In genomic region chr10:68668972-68669371, GRCh38 we compare ENCODE assay signal across 20 cellular contexts. TPM values are rescaled to one million over a fixed set of nuclear protein-coding genes. Genes with fewer than 3 reads are reported as not detected.
DNase-seq lines count a peak whose midpoint lies in the region; ATAC-seq and TF ChIP-seq lines count a peak whose summit lies in the region.
"Had no signal": no experiment of that assay in that cellular context is flagged by ENCODE, and none has a peak within 500 bp of the region (broad histone marks: within the 10 kb centered on the region; RNA-seq: fewer than 3 reads in every experiment).

No MANE protein-coding gene starts in this region.

- no peak for TF ChIP-seq POLR2A in IMR-90 (IDR thresholded peaks at IDR 0.05; ENCODE audit: low read depth, low read length)

- no peak overlapping the region; the same call in 1 of the 2 replicates for H3K4ac ChIP-seq in IMR-90 (ENCODE audit: low read depth, low read length)

- H3K27me3 Mint-ChIP-seq in activated T-cell treated with anti-CD3 and anti-CD28 coated beads, Interleukin-2, amount 50 U/mL, for 72 hours (ENCODE audit: low read depth): no peaks in the 10 kb centered on the region
- H3K27me3 Mint-ChIP-seq in activated T-cell treated with anti-CD3 and anti-CD28 coated beads, Interleukin-2, amount 50 U/mL, for 24 hours: no peaks in the 10 kb centered on the region
- H3K27me3 Mint-ChIP-seq in endothelial cell (ENCODE audit: unreplicated experiment) (no peaks in the 10 kb centered on the region), T-helper 17 cell (no peaks in the 10 kb centered on the region)
- H3K27me3 Mint-ChIP-seq: CD8-positive, alpha-beta memory T cell had no signal

- H3K27me3 ChIP-seq in IMR-90 (ENCODE audit: control insufficient read depth, insufficient read depth, low read length) (no peaks in the 10 kb centered on the region), dorsolateral prefrontal cortex (no peaks in the 10 kb centered on the region)
- H3K27me3 ChIP-seq: BLaER1 had no signal

- H3K4me1 Mint-ChIP-seq in activated T-cell treated with anti-CD3 and anti-CD28 coated beads, Interleukin-2, amount 50 U/mL, for 72 hours (ENCODE audit: low read depth): no peaks in the 10 kb centered on the region
- peaks cover 3% of the 10 kb centered on the region for H3K4me1 Mint-ChIP-seq in activated T-cell treated with anti-CD3 and anti-CD28 coated beads, Interleukin-2, amount 50 U/mL, for 24 hours (ENCODE audit: low read depth)
- H3K4me1 Mint-ChIP-seq in endothelial cell (ENCODE audit: unreplicated experiment) (no peaks in the 10 kb centered on the region), T-helper 17 cell (peaks cover 3% of the 10 kb centered on the region)
- H3K4me1 Mint-ChIP-seq in stimulated activated effector memory CD8-positive, alpha-beta T cell treated with anti-CD3 and anti-CD28 coated beads, Interleukin-12 subunit alpha, Interleukin-12 subunit beta, amount 100 ng/mL, for 72 hours: peaks cover 18% of the 10 kb centered on the region
- H3K4me1 Mint-ChIP-seq: CD14-positive monocyte, GM23338 had no signal

- no peak for TF ChIP-seq CTCF in IMR-90 (conservative IDR thresholded peaks at IDR 0.05; ENCODE audit: low read depth, low read length)
- no peak for TF ChIP-seq CTCF in endothelial cell (IDR thresholded peaks at IDR 0.05; ENCODE audit: unreplicated experiment)
- TF ChIP-seq CTCF in dorsolateral prefrontal cortex (IDR thresholded peaks at IDR 0.05 in 54 of 56, conservative IDR thresholded peaks at IDR 0.05 in 2 of 56; ENCODE audit: low read depth in 1 of 56, partially characterized antibody in 56 of 56): no peak

- no peak for TF ChIP-seq RAD21 in IMR-90 (IDR thresholded peaks at IDR 0.05; ENCODE audit: low read length)

- peak overlapping the region in 1 of 2 experiments; percentile 24; a peak in 1 of 4 replicates for H4K8ac ChIP-seq in IMR-90 (ENCODE audit: low read depth in 2 of 2, low read length in 2 of 2)

- no peak overlapping the region for H2AK5ac ChIP-seq in IMR-90 (ENCODE audit: low read depth, low read length)

- no peak overlapping the region for H3K4me2 ChIP-seq in IMR-90 (ENCODE audit: low read depth, low read length)
- H3K4me2 ChIP-seq: BLaER1, GM23338 had no signal

- no peak overlapping the region for H2AFZ ChIP-seq in IMR-90 (replicated peaks; ENCODE audit: low read length, poor library complexity)
- H2AFZ ChIP-seq: GM23338 had no signal

- ATAC-seq in activated T-cell treated with anti-CD3 and anti-CD28 coated beads, Interleukin-2, amount 50 U/mL, for 72 hours (replicated peaks in 1 of 2): no peak
- no peak for ATAC-seq in IMR-90 (ENCODE audit: low read depth)
- no peak for ATAC-seq in stimulated activated effector memory CD8-positive, alpha-beta T cell treated with anti-CD3 and anti-CD28 coated beads, Interleukin-12 subunit alpha, Interleukin-12 subunit beta, amount 100 ng/mL, for 72 hours
- ATAC-seq in T-helper 17 cell: no peak
- ATAC-seq: GM23338, HepG2 had no signal

- peak overlapping the region; percentile 21; the same call in 1 of the 3 replicates for H2BK15ac ChIP-seq in IMR-90 (ENCODE audit: low read depth, low read length)

- no peak overlapping the region for H3K56ac ChIP-seq in IMR-90 (ENCODE audit: extremely low read depth, insufficient read depth, low read length)

- no peak overlapping the region for H4K5ac ChIP-seq in IMR-90 (ENCODE audit: low read depth, low read length)

- H2BK20ac ChIP-seq in IMR-90 (ENCODE audit: low read depth, low read length): no peak overlapping the region

- H3K9me3 ChIP-seq in IMR-90 (ENCODE audit: control insufficient read depth, insufficient read depth, low read length) (no peaks in the 10 kb centered on the region), T-helper 17 cell (ENCODE audit: control insufficient read depth, low read length, poor library complexity, severe bottlenecking) (no peaks in the 10 kb centered on the region)
- H3K9me3 ChIP-seq: BLaER1 had no signal

- in situ Hi-C loops in IMR-90 (cut with MboI; ENCODE audit: low sequenced_read_pairs): no loop called here

- peaks cover 5% of the 10 kb centered on the region for H3K4me1 ChIP-seq in IMR-90 (ENCODE audit: control insufficient read depth, insufficient read depth, low read length)
- H3K4me1 ChIP-seq: BLaER1 had no signal

- H3K18ac ChIP-seq in IMR-90 (ENCODE audit: low read depth, low read length): no peak overlapping the region

- CTCF ChIA-PET in IMR-90 (lab: Yijun Ruan, JAX): interaction anchor here (0.6 kb wide), 1 partner anchor 271 kb away, joined by 3 read pairs; no protein-coding TSS in a partner anchor

- H3K14ac ChIP-seq in IMR-90 (replicated peaks; ENCODE audit: low read depth, low read length): no peak overlapping the region

- H3K9me3 Mint-ChIP-seq in activated T-cell treated with anti-CD3 and anti-CD28 coated beads, Interleukin-2, amount 50 U/mL, for 72 hours: no peaks in the 10 kb centered on the region
- H3K9me3 Mint-ChIP-seq in activated T-cell treated with anti-CD3 and anti-CD28 coated beads, Interleukin-2, amount 50 U/mL, for 24 hours: no peaks in the 10 kb centered on the region
- no peaks in the 10 kb centered on the region for H3K9me3 Mint-ChIP-seq in endothelial cell (ENCODE audit: unreplicated experiment)
- no peaks in the 10 kb centered on the region for H3K9me3 Mint-ChIP-seq in stimulated activated effector memory CD8-positive, alpha-beta T cell treated with anti-CD3 and anti-CD28 coated beads, Interleukin-12 subunit alpha, Interleukin-12 subunit beta, amount 100 ng/mL, for 72 hours
- H3K9me3 Mint-ChIP-seq: CD14-positive monocyte; CD8-positive, alpha-beta memory T cell; GM23338 had no signal

- intact Hi-C loops in IMR-90 (cut with micrococcal nuclease) (loop anchor here (5.0 kb wide), 1 partner anchor 53 kb away; the partner anchor contains the start of gene CCAR1), dorsolateral prefrontal cortex (cut with DNase I) (no loop called here)

- peaks cover 15% of the 10 kb centered on the region for H3K36me3 ChIP-seq in IMR-90 (ENCODE audit: control insufficient read depth, insufficient read depth, low read length)

- no CpG with 5 or more reads among the region's 4 CpGs for WGBS in IMR-90 (ENCODE audit: extremely low coverage in 2 of 2, insufficient read length in 1 of 2), 2 experiments

- dilution Hi-C loops in IMR-90 (cut with HindIII; ENCODE audit: low sequenced_read_pairs, unreplicated experiment): no loop called here

- H3K79me1 ChIP-seq in IMR-90 (ENCODE audit: low read depth in 1 of 2, low read length in 2 of 2): peaks cover 11 to 24% of the 10 kb centered on the region in 2 experiments; a peak in 3 of 4 replicates

- POLR2A ChIA-PET in IMR-90 (lab: Charles Lee; ENCODE audit: unreplicated experiment): no interaction called here

- H3K27ac Mint-ChIP-seq in activated T-cell treated with anti-CD3 and anti-CD28 coated beads, Interleukin-2, amount 50 U/mL, for 72 hours: peak overlapping the region; percentile 72
- H3K27ac Mint-ChIP-seq in activated T-cell treated with anti-CD3 and anti-CD28 coated beads, Interleukin-2, amount 50 U/mL, for 24 hours: no peak overlapping the region
- H3K27ac Mint-ChIP-seq in endothelial cell (ENCODE audit: unreplicated experiment) (peak overlapping the region; percentile 14), T-helper 17 cell (no peak overlapping the region)
- peak overlapping the region; percentile 87 for H3K27ac Mint-ChIP-seq in stimulated activated effector memory CD8-positive, alpha-beta T cell treated with anti-CD3 and anti-CD28 coated beads, Interleukin-12 subunit alpha, Interleukin-12 subunit beta, amount 100 ng/mL, for 72 hours
- H3K27ac Mint-ChIP-seq: GM23338 had no signal

- 0 out of 2 replicates have a peak, but pooled peaks cover 3% of the 10 kb centered on the region for H3K9me1 ChIP-seq in IMR-90 (ENCODE audit: insufficient read depth, low read length)

- BruUV-seq in IMR-90 (replicated peaks; lab: Mats Ljungman, UMichigan): no TSS peak

- H4K20me1 ChIP-seq in IMR-90 (ENCODE audit: insufficient read depth, low read length): no peaks in the 10 kb centered on the region
- H4K20me1 ChIP-seq: BLaER1 had no signal

- peak overlapping the region; percentile 41; the same call in 1 of the 2 replicates for H4K91ac ChIP-seq in IMR-90 (ENCODE audit: insufficient read depth, low read depth, low read length)

- H3K4me3 ChIP-seq in IMR-90 (ENCODE audit: insufficient read depth, low read depth, low read length) (no peak overlapping the region), dorsolateral prefrontal cortex (no peak overlapping the region)
- H3K4me3 ChIP-seq: BLaER1, GM23338 had no signal

- H3K4me3 Mint-ChIP-seq in activated T-cell treated with anti-CD3 and anti-CD28 coated beads, Interleukin-2, amount 50 U/mL, for 72 hours: no peak overlapping the region
- H3K4me3 Mint-ChIP-seq in activated T-cell treated with anti-CD3 and anti-CD28 coated beads, Interleukin-2, amount 50 U/mL, for 24 hours: no peak overlapping the region
- H3K4me3 Mint-ChIP-seq in endothelial cell (ENCODE audit: unreplicated experiment) (no peak overlapping the region), T-helper 17 cell (no peak overlapping the region)
- H3K4me3 Mint-ChIP-seq in stimulated activated effector memory CD8-positive, alpha-beta T cell treated with anti-CD3 and anti-CD28 coated beads, Interleukin-12 subunit alpha, Interleukin-12 subunit beta, amount 100 ng/mL, for 72 hours: peak overlapping the region; percentile 41
- H3K4me3 Mint-ChIP-seq: CD14-positive monocyte, GM23338 had no signal

- H3K23ac ChIP-seq in IMR-90 (ENCODE audit: low read depth, low read length): no peak overlapping the region

- no peak overlapping the region for H3K9ac ChIP-seq in IMR-90 (ENCODE audit: low read depth, low read length)
- H3K9ac ChIP-seq: BLaER1 had no signal

- H2BK5ac ChIP-seq in IMR-90 (ENCODE audit: low read depth, low read length, poor library complexity, severe bottlenecking): no peak overlapping the region

- no peak overlapping the region for H2AK9ac ChIP-seq in IMR-90 (replicated peaks; ENCODE audit: low read depth, low read length, poor library complexity)

- DNase-seq in activated T-cell treated with anti-CD3 and anti-CD28 coated beads, Interleukin-2, amount 50 U/mL, for 72 hours: no peak
- DNase-seq in activated T-cell treated with anti-CD3 and anti-CD28 coated beads, Interleukin-2, amount 50 U/mL, for 24 hours: no peak
- DNase-seq in IMR-90 (no peak), endothelial cell (ENCODE audit: low spot score) (no peak), NCI-H524 treated with DMSO at 0.1 percent for 48 hours (lab: John Stamatoyannopoulos, UW) (no peak), T-helper 17 cell (no peak), dorsolateral prefrontal cortex (no peak)
- DNase-seq in stimulated activated effector memory CD8-positive, alpha-beta T cell treated with anti-CD3 and anti-CD28 coated beads, Interleukin-12 subunit alpha, Interleukin-12 subunit beta, amount 100 ng/mL, for 72 hours (ENCODE audit: low spot score in 2 of 2): no peak
- DNase-seq: 8988T; CD8-positive, alpha-beta memory T cell; COR-L47; DMS 273 treated with DMSO at 0.1 percent for 48 hours; DMS53; DND-41; EL; H7 had no signal

- no peaks in the 10 kb centered on the region for H3K36me3 Mint-ChIP-seq in activated T-cell treated with anti-CD3 and anti-CD28 coated beads, Interleukin-2, amount 50 U/mL, for 72 hours (ENCODE audit: insufficient read depth in 2 of 2)
- H3K36me3 Mint-ChIP-seq in activated T-cell treated with anti-CD3 and anti-CD28 coated beads, Interleukin-2, amount 50 U/mL, for 24 hours (ENCODE audit: low read depth): peaks cover 17% of the 10 kb centered on the region
- peaks cover 27% of the 10 kb centered on the region for H3K36me3 Mint-ChIP-seq in endothelial cell (ENCODE audit: low read depth, unreplicated experiment)
- H3K36me3 Mint-ChIP-seq in stimulated activated effector memory CD8-positive, alpha-beta T cell treated with anti-CD3 and anti-CD28 coated beads, Interleukin-12 subunit alpha, Interleukin-12 subunit beta, amount 100 ng/mL, for 72 hours: peaks cover 9% of the 10 kb centered on the region
- H3K36me3 Mint-ChIP-seq in T-helper 17 cell (ENCODE audit: low read depth): peaks cover 2% of the 10 kb centered on the region

- no peak overlapping the region for H3K27ac ChIP-seq in IMR-90 (ENCODE audit: insufficient read depth, low read length)
- no peak overlapping the region for H3K27ac ChIP-seq in dorsolateral prefrontal cortex
- H3K27ac ChIP-seq: BLaER1 had no signal

- H2BK120ac ChIP-seq in IMR-90 (ENCODE audit: low read depth, low read length): peak overlapping the region; percentile 30; the same call in 1 of the 2 replicates

RNA-seq across cellular contexts. Expression of gene CCAR1, which starts 52.1 kb away (rescaled TPM):
- 100 to 1,000 TPM; 111 to 121 TPM for total RNA-seq in activated T-cell treated with anti-CD3 and anti-CD28 coated beads, Interleukin-2, amount 50 U/mL, for 72 hours
- total RNA-seq in IMR-90 (2012; rRNA removed) (46.1 and 60.8 TPM in 2 replicates), endothelial cell (ENCODE audit: unreplicated experiment) (86.1 TPM), T-helper 17 cell (10 to 100 TPM; 69.6 to 71.5 TPM), dorsolateral prefrontal cortex (10 to 100 TPM; 43.8 to 95.7 (median 69.5) TPM)
- 35.1 and 38.6 TPM in 2 replicates for polyA plus RNA-seq in IMR-90 (2012; rRNA removed)
- 11.8 and 12.2 TPM in 2 replicates for polyA plus RNA-seq in IMR-90 (2012; cell fraction: cytosol; rRNA removed)
- polyA plus RNA-seq in IMR-90 (2012; cell fraction: nucleus; rRNA removed; ENCODE audit: low replicate concordance): 28.2 and 114 TPM in 2 replicates

Comparison
In these comparisons a context has a peak if more than half of its experiments do, and no peak if none do; other contexts are left out.
1. H3K27ac Mint-ChIP-seq: peak in activated T-cell treated with anti-CD3 and anti-CD28 coated beads, Interleukin-2, amount 50 U/mL, for 72 hours (single experiment), endothelial cell (single experiment) and stimulated activated effector memory CD8-positive, alpha-beta T cell treated with anti-CD3 and anti-CD28 coated beads, Interleukin-12 subunit alpha, Interleukin-12 subunit beta, amount 100 ng/mL, for 72 hours (single experiment); none in activated T-cell treated with anti-CD3 and anti-CD28 coated beads, Interleukin-2, amount 50 U/mL, for 24 hours (single experiment) and T-helper 17 cell (single experiment).